ENCODE assay signal across 9 cellular contexts in the genomic region with DNA sequence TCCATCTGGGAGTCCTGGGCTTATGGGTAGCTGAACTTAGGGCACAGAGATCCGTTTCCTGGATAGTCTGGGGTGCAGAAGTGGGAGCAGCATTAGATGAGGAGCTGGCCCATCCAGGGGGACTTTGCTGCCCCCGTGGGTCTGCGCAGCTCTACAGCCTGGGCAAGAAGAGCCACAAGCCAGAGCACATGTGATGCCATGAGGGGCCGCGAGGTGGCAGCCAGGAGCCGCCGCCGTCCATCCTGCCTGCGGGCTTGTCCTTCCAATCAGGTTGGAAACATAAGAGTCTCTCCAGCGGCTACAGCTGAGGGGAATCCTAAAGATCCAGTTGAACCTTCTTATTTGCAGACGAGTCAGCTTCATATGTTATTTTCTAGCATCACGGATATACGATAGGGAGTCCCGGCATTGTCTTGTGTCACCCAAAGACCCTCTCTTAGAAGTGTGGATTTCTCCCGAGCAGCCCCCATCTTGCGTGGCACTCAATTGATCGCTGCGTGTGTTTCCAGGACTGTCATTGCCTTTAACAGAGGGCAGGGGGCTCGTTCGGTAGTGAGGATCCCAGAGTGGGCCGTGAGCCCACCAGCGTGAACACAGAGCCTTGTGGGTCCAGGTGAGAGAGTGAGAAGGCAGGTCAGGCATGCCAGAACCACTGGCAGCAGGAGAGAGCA. TPM values are rescaled to one million over a fixed set of nuclear protein-coding genes. Genes with fewer than 3 reads are reported as not detected.
DNase-seq lines count a peak whose midpoint lies in the region; ATAC-seq and TF ChIP-seq lines count a peak whose summit lies in the region.
"Had no signal": no experiment of that assay in that cellular context is flagged by ENCODE, and none has a peak within 500 bp of the region (broad histone marks: within the 10 kb centered on the region; RNA-seq: fewer than 3 reads in every experiment).

No MANE protein-coding gene starts in this region.

- no peaks in the 10 kb centered on the region for H3K9me3 ChIP-seq in transverse colon

- H3K27ac Mint-ChIP-seq in Calu3 (ENCODE audit: unreplicated experiment), result no peak overlapping the region

- no peak overlapping the region for H3K4me3 Mint-ChIP-seq in Calu3 (ENCODE audit: low read depth, unreplicated experiment)

- intact Hi-C loops in Calu3 (cut with micrococcal nuclease; ENCODE audit: unreplicated experiment) (no loop called here), transverse colon (cut with DNase I; ENCODE audit: low total_unique reads) (loop anchor here (2.0 kb wide), 1 partner anchor 21 kb away; the partner anchor contains the start of gene C1QTNF1)

- BruUV-seq in Calu3 (replicated peaks; lab: Mats Ljungman, UMichigan), result no TSS peak

- ATAC-seq in omental fat pad (ENCODE audit: low FRiP score) (peak; percentile 39), GM18520 (IDR thresholded peaks at IDR 0.05; ENCODE audit: unreplicated experiment) (no peak)

- TF ChIP-seq CTCF in Calu3 (IDR thresholded peaks at IDR 0.05; ENCODE audit: unreplicated experiment), result peak; percentile 79
- TF ChIP-seq CTCF in foreskin fibroblast (IDR thresholded peaks at IDR 0.05; ENCODE audit: low read depth, low read length), result peak; percentile 96
- TF ChIP-seq CTCF in omental fat pad (IDR thresholded peaks at IDR 0.05), result peak in 1 of 3 donors; percentile 42
- TF ChIP-seq CTCF in transverse colon (IDR thresholded peaks at IDR 0.05), result peak; percentile 85 to 95 (median 90)

- TF ChIP-seq POLR2A in transverse colon (IDR thresholded peaks at IDR 0.05), result no peak

- H3K27me3 Mint-ChIP-seq in Calu3 (ENCODE audit: unreplicated experiment), result peaks cover 77% of the 10 kb centered on the region

- DNase-seq in Calu3 (peak; percentile 84), KBM-7 (peak; percentile 82), RPMI7951 (ENCODE audit: low read depth) (peak; percentile 60), foreskin fibroblast (peak; percentile 54 to 87), omental fat pad (ENCODE audit: low spot score) (peak; percentile 49), transverse colon (peak; percentile 74)
- DNase-seq in activated T-helper 9 cell treated with anti-CD3 and anti-CD28 coated beads, Interleukin-2, amount 50 U/mL, for 16 hours (ENCODE audit: low read depth), result peak; percentile 40

- H3K9me3 Mint-ChIP-seq in Calu3 (ENCODE audit: low read depth, unreplicated experiment), result peaks cover 4% of the 10 kb centered on the region

- H3K27me3 ChIP-seq in transverse colon, result no peaks in the 10 kb centered on the region

- H3K36me3 ChIP-seq in transverse colon, result no peaks in the 10 kb centered on the region

- H3K4me1 Mint-ChIP-seq in Calu3 (ENCODE audit: low read depth, unreplicated experiment), result peaks cover 27% of the 10 kb centered on the region

- H3K4me3 ChIP-seq in foreskin fibroblast (ENCODE audit: low read depth in 1 of 2, low read length in 2 of 2) (no peak overlapping the region), transverse colon (no peak overlapping the region)
- H3K4me3 ChIP-seq: SK-N-MC had no signal

- H3K27ac ChIP-seq in transverse colon, result peak overlapping the region in 1 of 4 donors; percentile 37
- H3K27ac ChIP-seq: SK-N-MC had no signal

- H3K36me3 Mint-ChIP-seq in Calu3 (ENCODE audit: insufficient read depth, unreplicated experiment), result peaks cover 23% of the 10 kb centered on the region

- in situ Hi-C loops in KBM-7 (cut with MboI; ENCODE audit: low pct_unique_long_range_greater_than_20kb, low sequenced_read_pairs), result no loop called here
- in situ Hi-C loops in transverse colon (cut with MboI; ENCODE audit: low pct_ligation_motif_present in 1 of 4, low pct_unique_long_range_greater_than_20kb in 1 of 4, low sequenced_read_pairs in 3 of 4), result no loop called here

- 0 to 41% methylated on average over 2 to 20 of the region's 22 CpGs for WGBS in transverse colon (ENCODE audit: low coverage in 1 of 2), 2 donors

- no peak for TF ChIP-seq EP300 in transverse colon (IDR thresholded peaks at IDR 0.05; ENCODE audit: low read depth)

- peaks cover 0 to 3% (median 0%) of the 10 kb centered on the region in 4 donors for H3K4me1 ChIP-seq in transverse colon

- CTCF ChIA-PET in Calu3 (lab: Charles Lee), result interaction anchor here (1.0 to 2.1 kb wide), 8 partner anchors 10 to 355 kb away, joined by 3 to 8 read pairs (median 4); partner anchors contain the start of gene CANT1

RNA-seq across cellular contexts. Expression of gene C1QTNF1, which starts 22.0 kb away (rescaled TPM):
- total RNA-seq in Calu3 (2022) (3.1 and 3.3 TPM in 2 replicates), omental fat pad (100 to 1,000 TPM; 110 to 438 (median 388) TPM), transverse colon (10 to 100 TPM in 2 of 4 donors, 1 to 10 TPM in 2; 5.4 to 35.5 (median 12.0) TPM)
- total RNA-seq in RPMI7951 (2014; rRNA removed; shearing (Covaris generic)), result 31.8 and 45.7 TPM in 2 replicates

RNA-seq across cellular contexts. Expression of gene ENGASE, which starts 28.7 kb away (rescaled TPM):
- total RNA-seq in Calu3 (2022), result 57.1 and 58.0 TPM in 2 replicates
- total RNA-seq in RPMI7951 (2014; rRNA removed; shearing (Covaris generic)), result 3.7 and 4.1 TPM in 2 replicates
- 10 to 100 TPM; 12.2 to 52.3 (median 22.2) TPM for total RNA-seq in omental fat pad
- total RNA-seq in transverse colon, result 100 to 1,000 TPM in 2 of 4 donors, 10 to 100 TPM in 2; 74.7 to 335 (median 121) TPM

RNA-seq across cellular contexts. Expression of gene CANT1, which starts 36.4 kb away (rescaled TPM):
- 95.7 and 115 TPM in 2 replicates for total RNA-seq in Calu3 (2022)
- 39.2 and 43.6 TPM in 2 replicates for total RNA-seq in RPMI7951 (2014; rRNA removed; shearing (Covaris generic))
- 10 to 100 TPM; 24.0 to 34.8 (median 30.3) TPM for total RNA-seq in omental fat pad
- total RNA-seq in transverse colon, result 100 to 1,000 TPM in 3 of 4 donors, 10 to 100 TPM in 1; 89.4 to 231 (median 138) TPM
